Comparison of ENCODE assay signal across 10 cellular contexts in genomic region chrX:56765816-56766553, GRCh38. TPM values are rescaled to one million over a fixed set of nuclear protein-coding genes. Genes with fewer than 3 reads are reported as not detected.
A peak's percentile ranks its signal among the peaks of the same experiment; 100 is the strongest.
DNase-seq lines count a peak whose midpoint lies in the region; ATAC-seq and TF ChIP-seq lines count a peak whose summit lies in the region.
"Had no signal": no experiment of that assay in that cellular context is flagged by ENCODE, and none has a peak within 500 bp of the region (broad histone marks: within the 10 kb centered on the region; RNA-seq: fewer than 3 reads in every experiment).

No MANE protein-coding gene starts in this region.

- peak overlapping the region; percentile 90 to 92 (median 92) for H3K27ac Mint-ChIP-seq in CD4-positive, CD25-positive, alpha-beta regulatory T cell
- H3K27ac Mint-ChIP-seq in H9 (peak overlapping the region; percentile 12 to 71 (median 13); a peak in 5 of 7 replicates), brain (peak overlapping the region in 4 of 5 experiments; percentile 37 to 94 (median 62))

- no peak overlapping the region for H2BK120ac ChIP-seq in H9 (ENCODE audit: low read depth, low read length, poor library complexity, severe bottlenecking)

- H3K4me2 ChIP-seq in H9 (ENCODE audit: insufficient read depth, insufficient read length, low read length): no peak overlapping the region
- H3K4me2 ChIP-seq in osteoblast (ENCODE audit: insufficient read depth, low read length): peak overlapping the region; percentile 79

- no peak for TF ChIP-seq CTCF in H9 (conservative IDR thresholded peaks at IDR 0.05)
- no peak for TF ChIP-seq CTCF in brain (conservative IDR thresholded peaks at IDR 0.05)
- no peak for TF ChIP-seq CTCF in osteoblast (IDR thresholded peaks at IDR 0.05; ENCODE audit: extremely low read depth, low read depth, low read length)

- H3K4me3 Mint-ChIP-seq in CD4-positive, CD25-positive, alpha-beta regulatory T cell: peak overlapping the region; percentile 88 to 96 (median 92)
- no peak overlapping the region; a peak in 1 of 5 replicates for H3K4me3 Mint-ChIP-seq in H9
- peak overlapping the region in 1 of 5 experiments; percentile 53 for H3K4me3 Mint-ChIP-seq in brain

- H3K9me3 ChIP-seq in CD4-positive, CD25-positive, alpha-beta regulatory T cell (ENCODE audit: control insufficient read depth in 2 of 2, low read length in 2 of 2): no peaks in the 10 kb centered on the region
- H3K9me3 ChIP-seq in H9 (ENCODE audit: control insufficient read depth, low read depth, low read length): no peaks in the 10 kb centered on the region
- H3K9me3 ChIP-seq in osteoblast (ENCODE audit: low read depth, low read length): no peaks in the 10 kb centered on the region

- no peak overlapping the region for H3T11ph ChIP-seq in H9 (ENCODE audit: low read length)

- no peak overlapping the region for H2BK12ac ChIP-seq in H9 (ENCODE audit: insufficient read length, low read depth, low read length)

- H3K23me2 ChIP-seq in H9 (ENCODE audit: insufficient read length, low read depth, low read length, poor library complexity, severe bottlenecking): no peaks in the 10 kb centered on the region

- peaks cover 49% of the 10 kb centered on the region for H3K4me1 ChIP-seq in CD4-positive, CD25-positive, alpha-beta regulatory T cell (ENCODE audit: control insufficient read depth, insufficient read depth, low read length, poor library complexity, severe bottlenecking)
- H3K4me1 ChIP-seq in H9 (ENCODE audit: insufficient read depth, low read length) (peaks cover 2% of the 10 kb centered on the region; the same call in 1 of the 2 replicates), osteoblast (ENCODE audit: insufficient read depth, low read length) (peaks cover 21% of the 10 kb centered on the region)

- no peak overlapping the region for H2AK5ac ChIP-seq in H9 (ENCODE audit: insufficient read length, low read length)

- H3K4ac ChIP-seq in H9 (ENCODE audit: low read depth, low read length): no peak overlapping the region

- no peak overlapping the region for H4K5ac ChIP-seq in H9 (ENCODE audit: insufficient read length, low read depth, low read length)

- H3K36me3 ChIP-seq in CD4-positive, CD25-positive, alpha-beta regulatory T cell (ENCODE audit: control insufficient read depth, insufficient read depth, low read length): no peaks in the 10 kb centered on the region
- no peaks in the 10 kb centered on the region for H3K36me3 ChIP-seq in osteoblast (ENCODE audit: insufficient read depth, low read length)

- H3K36me3 Mint-ChIP-seq in CD4-positive, CD25-positive, alpha-beta regulatory T cell: no peaks in the 10 kb centered on the region
- peaks cover 16 to 28% (median 20%) of the 10 kb centered on the region in 3 experiments for H3K36me3 Mint-ChIP-seq in H9 (ENCODE audit: insufficient read depth in 1 of 3, low read depth in 3 of 3)
- peaks cover 16% of the 10 kb centered on the region for H3K36me3 Mint-ChIP-seq in brain

- H3K18ac ChIP-seq in H9 (ENCODE audit: insufficient read length, low read depth, low read length): no peak overlapping the region

- no peaks in the 10 kb centered on the region for H3K79me1 ChIP-seq in H9 (ENCODE audit: insufficient read depth, low read depth, low read length, poor library complexity, severe bottlenecking)

- no CpG with 5 or more reads among the region's 8 CpGs for WGBS in H9 (ENCODE audit: extremely low coverage, insufficient read length, low lambda C conversion rate)

- H3K23ac ChIP-seq in H9 (ENCODE audit: insufficient read length, low read depth, low read length): no peak overlapping the region

- no peak overlapping the region for H2BK5ac ChIP-seq in H9 (ENCODE audit: insufficient read length, low read length)

- peak overlapping the region; percentile 79 for H3K27ac ChIP-seq in CD4-positive, CD25-positive, alpha-beta regulatory T cell (ENCODE audit: insufficient read depth, low read length, poor library complexity, severe bottlenecking)
- no peak overlapping the region for H3K27ac ChIP-seq in H9 (ENCODE audit: insufficient read length, low read depth, low read length)
- H3K27ac ChIP-seq in osteoblast (ENCODE audit: low read depth, low read length): peak overlapping the region; percentile 20

- H3K9ac ChIP-seq in H9 (ENCODE audit: extremely low read depth, insufficient read length, low read length): no peak overlapping the region

- no peaks in the 10 kb centered on the region for H3K27me3 ChIP-seq in CD4-positive, CD25-positive, alpha-beta regulatory T cell (ENCODE audit: control insufficient read depth, insufficient read depth, low read length)
- H3K27me3 ChIP-seq in H9 (ENCODE audit: insufficient read depth, low read length) (no peaks in the 10 kb centered on the region), osteoblast (ENCODE audit: insufficient read depth, low read length) (no peaks in the 10 kb centered on the region)

- H3K14ac ChIP-seq in H9 (ENCODE audit: insufficient read depth, low read length): no peak overlapping the region

- H4K20me1 ChIP-seq in H9 (ENCODE audit: control insufficient read depth, insufficient read depth, insufficient read length) (no peaks in the 10 kb centered on the region), osteoblast (ENCODE audit: insufficient read depth, low read length) (peaks cover 7% of the 10 kb centered on the region)

- no peaks in the 10 kb centered on the region for H3K9me3 Mint-ChIP-seq in CD4-positive, CD25-positive, alpha-beta regulatory T cell
- peaks cover 43 to 46% of the 10 kb centered on the region in 2 experiments for H3K9me3 Mint-ChIP-seq in H9
- H3K9me3 Mint-ChIP-seq in brain: peaks cover 0 to 18% (median 7%) of the 10 kb centered on the region in 5 experiments

- no peak overlapping the region for H3K4me3 ChIP-seq in CD4-positive, CD25-positive, alpha-beta regulatory T cell (ENCODE audit: low read depth, low read length)
- no peak overlapping the region for H3K4me3 ChIP-seq in osteoblast (ENCODE audit: insufficient read depth, low read length)

- H4K91ac ChIP-seq in H9 (ENCODE audit: insufficient read length, low read depth, low read length): peak overlapping the region; percentile 61

- no peaks in the 10 kb centered on the region for H3K27me3 Mint-ChIP-seq in CD4-positive, CD25-positive, alpha-beta regulatory T cell
- H3K27me3 Mint-ChIP-seq in H9 (ENCODE audit: low read depth): no peaks in the 10 kb centered on the region
- H3K27me3 Mint-ChIP-seq in brain: peaks cover 3% of the 10 kb centered on the region

- H3K79me2 ChIP-seq in H9 (ENCODE audit: insufficient read depth, low read length) (0 out of 2 replicates have a peak, but pooled peaks cover 2% of the 10 kb centered on the region), osteoblast (ENCODE audit: insufficient read depth, low read length) (no peaks in the 10 kb centered on the region)

- no peak overlapping the region for H3K56ac ChIP-seq in H9 (ENCODE audit: insufficient read length, low read depth, low read length)

- ATAC-seq in CD4-positive, CD25-positive, alpha-beta regulatory T cell (ENCODE audit: low read depth in 2 of 2): no peak
- ATAC-seq in GM19455 (IDR thresholded peaks at IDR 0.05; ENCODE audit: unreplicated experiment): no peak
- no peak for ATAC-seq in HG03135 (IDR thresholded peaks at IDR 0.05; ENCODE audit: unreplicated experiment)
- no peak for ATAC-seq in HG03521 (IDR thresholded peaks at IDR 0.05; ENCODE audit: unreplicated experiment)

- H2BK20ac ChIP-seq in H9 (ENCODE audit: low read depth, low read length, poor library complexity, severe bottlenecking): no peak overlapping the region

- H2AFZ ChIP-seq in H9 (ENCODE audit: low read length): no peak overlapping the region
- no peak overlapping the region for H2AFZ ChIP-seq in osteoblast (ENCODE audit: low read length)

- peaks cover 17 to 60% (median 34%) of the 10 kb centered on the region in 4 donors for H3K4me1 Mint-ChIP-seq in CD4-positive, CD25-positive, alpha-beta regulatory T cell
- H3K4me1 Mint-ChIP-seq in H9: peaks cover 10 to 11% of the 10 kb centered on the region in 2 experiments
- peaks cover 12% of the 10 kb centered on the region for H3K4me1 Mint-ChIP-seq in brain

- DNase-seq in CD4-positive, CD25-positive, alpha-beta regulatory T cell: peak in 1 of 3 donors; percentile 44
- no peak for DNase-seq in H9
- DNase-seq in osteoblast (ENCODE audit: insufficient read length, low spot score, missing footprints): no peak
- no peak for DNase-seq in NK-92 (lab: John Stamatoyannopoulos, UW; ENCODE audit: unreplicated experiment)
- DNase-seq: erythroblast, GDM1 had no signal

- H2BK15ac ChIP-seq in H9 (ENCODE audit: low read depth, low read length): no peak overlapping the region

- no peak overlapping the region for H4K8ac ChIP-seq in H9 (replicated peaks; ENCODE audit: insufficient read length, low read depth, low read length)

RNA-seq across cellular contexts. Expression of gene NBDY, which starts 36.9 kb away (rescaled TPM):
- 29.0 TPM for total RNA-seq in CD4-positive, CD25-positive, alpha-beta regulatory T cell
- polyA plus RNA-seq in CD4-positive, CD25-positive, alpha-beta regulatory T cell: 10 to 100 TPM; 47.3 to 61.5 (median 56.0) TPM
- total RNA-seq in H9 (2021) (62.2 and 62.5 TPM in 2 replicates), osteoblast (6.5 and 9.0 TPM in 2 replicates)
- polyA plus RNA-seq in brain (ENCODE audit: insufficient read depth, low read depth, low replicate concordance): 30.4 TPM

Comparison
In these comparisons a context has a peak if more than half of its experiments do, and no peak if none do; other contexts are left out.
1. H3K27ac Mint-ChIP-seq: peak in every context shown above with its lines; median percentile 92 in CD4-positive, CD25-positive, alpha-beta regulatory T cell; 62 in brain; 13 in H9.
2. H3K4me3 Mint-ChIP-seq: peak in CD4-positive, CD25-positive, alpha-beta regulatory T cell (4 of 4); none in H9 (0 of 2).